In genomic region chr1:66270122-66270812, GRCh38 we compare ENCODE assay signal across 9 cellular contexts.
DNase-seq lines count a peak whose midpoint lies in the region; ATAC-seq and TF ChIP-seq lines count a peak whose summit lies in the region.
"Had no signal": no experiment of that assay in that cellular context is flagged by ENCODE, and none has a peak within 500 bp of the region (broad histone marks: within the 10 kb centered on the region; RNA-seq: fewer than 3 reads in every experiment).

No MANE protein-coding gene starts in this region.

- H3K4me1 ChIP-seq in esophagus muscularis mucosa (peaks cover 41 to 63% (median 55%) of the 10 kb centered on the region in 4 donors), aorta (ENCODE audit: control insufficient read depth in 1 of 2, insufficient read depth in 2 of 2, low read length in 2 of 2) (peaks cover 0 to 2% of the 10 kb centered on the region in 2 donors)

- TF ChIP-seq EP300 in esophagus muscularis mucosa (IDR thresholded peaks at IDR 0.05), result peak; percentile 87

- no peaks in the 10 kb centered on the region for H3K36me3 ChIP-seq in esophagus muscularis mucosa
- no peaks in the 10 kb centered on the region for H3K36me3 ChIP-seq in aorta (ENCODE audit: control insufficient read depth in 1 of 2, insufficient read depth in 2 of 2, low read length in 1 of 2)

- H3K36me3 Mint-ChIP-seq in nephron (ENCODE audit: low read depth), result no peaks in the 10 kb centered on the region
- no peaks in the 10 kb centered on the region for H3K36me3 Mint-ChIP-seq in activated T-cell treated with anti-CD3 and anti-CD28 coated beads, Interleukin-2, amount 50 U/mL, for 4 hours (ENCODE audit: insufficient read depth)

- H3K4me1 Mint-ChIP-seq in nephron, result peaks cover 55% of the 10 kb centered on the region
- H3K4me1 Mint-ChIP-seq in activated T-cell treated with anti-CD3 and anti-CD28 coated beads, Interleukin-2, amount 50 U/mL, for 4 hours (ENCODE audit: low read depth), result peaks cover 45% of the 10 kb centered on the region

- no peak for DNase-seq in Right ventricle myocardium inferior (ENCODE audit: missing footprints)
- DNase-seq in cardiac septum (ENCODE audit: low spot score), result no peak
- DNase-seq in esophagus muscularis mucosa (ENCODE audit: extremely low spot score), result no peak
- peak in 1 of 2 donors; percentile 52 for DNase-seq in aorta
- DNase-seq in activated T-cell treated with anti-CD3 and anti-CD28 coated beads, Interleukin-2, amount 50 U/mL, for 4 hours, result no peak
- DNase-seq: cortex of kidney had no signal

- H3K27me3 ChIP-seq in esophagus muscularis mucosa (no peaks in the 10 kb centered on the region), aorta (ENCODE audit: control insufficient read depth in 1 of 2, insufficient read depth in 2 of 2, low read length in 1 of 2) (no peaks in the 10 kb centered on the region)

- WGBS in esophagus muscularis mucosa, result 69% methylated on average over 5 of the region's 5 CpGs
- WGBS in aorta, 2 donors, result 58 to 65% methylated on average over 5 of the region's 5 CpGs

- TF ChIP-seq CTCF in esophagus muscularis mucosa (IDR thresholded peaks at IDR 0.05), result no peak
- no peak for TF ChIP-seq CTCF in nephron (IDR thresholded peaks at IDR 0.05; ENCODE audit: unreplicated experiment in 3 of 3)

- no peak overlapping the region for H3K4me3 Mint-ChIP-seq in nephron
- H3K4me3 Mint-ChIP-seq in activated T-cell treated with anti-CD3 and anti-CD28 coated beads, Interleukin-2, amount 50 U/mL, for 4 hours, result no peak overlapping the region

- intact Hi-C loops in Right ventricle myocardium inferior (cut with DNase I), result loop anchor here (2.0 to 5.0 kb wide), 2 partner anchors 133 to 177 kb away; no protein-coding TSS in a partner anchor
- intact Hi-C loops in cardiac septum (cut with DNase I), result no loop called here
- intact Hi-C loops in esophagus muscularis mucosa (cut with DNase I), result loop anchor here (5.0 kb wide), 1 partner anchor 62 kb away; no protein-coding TSS in a partner anchor
- intact Hi-C loops in aorta (cut with DNase I), result loop anchor here (2.0 to 5.0 kb wide), 3 partner anchors 47 to 62 kb away; no protein-coding TSS in a partner anchor

- peak overlapping the region; percentile 42 to 98 (median 96) for H3K27ac Mint-ChIP-seq in nephron

- no peak overlapping the region for H3K4me3 ChIP-seq in esophagus muscularis mucosa
- H3K4me3 ChIP-seq in aorta (ENCODE audit: low read length in 2 of 2), result no peak overlapping the region

- TF ChIP-seq POLR2A in esophagus muscularis mucosa (IDR thresholded peaks at IDR 0.05; ENCODE audit: low read depth), result no peak

- no peaks in the 10 kb centered on the region for H3K27me3 Mint-ChIP-seq in nephron (ENCODE audit: low read depth)
- no peaks in the 10 kb centered on the region for H3K27me3 Mint-ChIP-seq in activated T-cell treated with anti-CD3 and anti-CD28 coated beads, Interleukin-2, amount 50 U/mL, for 4 hours (ENCODE audit: low read depth)

- H3K9me3 Mint-ChIP-seq in nephron, result no peaks in the 10 kb centered on the region
- H3K9me3 Mint-ChIP-seq in activated T-cell treated with anti-CD3 and anti-CD28 coated beads, Interleukin-2, amount 50 U/mL, for 4 hours, result no peaks in the 10 kb centered on the region

- ATAC-seq in Right ventricle myocardium inferior (peak; percentile 33), aorta (ENCODE audit: low FRiP score) (peak; percentile 76), HG03439 (IDR thresholded peaks at IDR 0.05; ENCODE audit: unreplicated experiment) (no peak), GM18520 (IDR thresholded peaks at IDR 0.05; ENCODE audit: unreplicated experiment) (no peak)
- no peak for ATAC-seq in activated T-cell treated with anti-CD3 and anti-CD28 coated beads, Interleukin-2, amount 50 U/mL, for 4 hours

- H3K9me3 ChIP-seq in esophagus muscularis mucosa (no peaks in the 10 kb centered on the region), aorta (ENCODE audit: control insufficient read depth, low read length) (no peaks in the 10 kb centered on the region)

- H3K27ac ChIP-seq in esophagus muscularis mucosa (replicated peaks in 1 of 4), result peak overlapping the region; percentile 60 to 87 (median 84)
- peak overlapping the region in 1 of 2 donors; percentile 59 for H3K27ac ChIP-seq in aorta (ENCODE audit: low read depth in 1 of 2, low read length in 2 of 2)

Comparison
In these comparisons a context has a peak if more than half of its experiments do, and no peak if none do; other contexts are left out.
1. ATAC-seq: peak in Right ventricle myocardium inferior (single experiment) and aorta (single experiment); none in HG03439 (single experiment), activated T-cell treated with anti-CD3 and anti-CD28 coated beads, Interleukin-2, amount 50 U/mL, for 4 hours (0 of 2) and GM18520 (single experiment).